ENCODE assay signal across 10 cellular contexts in genomic region chr13:113513761-113514160, GRCh38.
"Had no signal": no experiment of that assay in that cellular context is flagged by ENCODE, and none has a peak within 500 bp of the region (broad histone marks: within the 10 kb centered on the region; RNA-seq: fewer than 3 reads in every experiment).

No MANE protein-coding gene starts in this region.

- H3K4me3 ChIP-seq: GM23248, HAP-1, K562 had no signal

- H2AFZ ChIP-seq: GM23248 had no signal

- H3K27ac ChIP-seq: GM23248, HL-60 had no signal

- ATAC-seq: HCT116, K562 had no signal

- H3K9me3 ChIP-seq: HAP-1 had no signal

- H3K9ac ChIP-seq: GM23248 had no signal

- DNase-seq: GM23248, GOT3, H7, HFFc6, IMR-90, KG1 had no signal

- FAIRE-seq: K562 had no signal

- H3K4me1 ChIP-seq: HAP-1 had no signal
